1 cellular context compared by ENCODE assay signal in the genomic region with DNA sequence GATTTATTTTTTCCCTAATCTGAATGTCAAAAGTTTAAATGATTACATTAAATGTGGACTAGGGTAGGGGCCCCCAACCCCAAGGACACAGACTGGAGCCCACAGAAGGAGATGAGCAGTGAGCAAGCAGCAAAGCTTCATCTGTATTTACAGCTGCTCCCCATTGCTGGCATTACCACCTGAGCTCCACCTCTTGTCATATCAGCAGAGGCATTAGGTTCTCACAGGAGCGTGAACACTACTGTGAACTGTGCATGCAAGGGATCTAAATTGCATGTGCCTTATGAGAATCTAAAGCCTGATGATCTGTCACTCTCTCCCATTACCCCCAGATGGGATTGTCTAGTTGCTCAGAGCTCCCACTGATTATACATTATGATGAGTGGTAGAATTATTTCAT.
TF ChIP-seq lines count a peak whose summit lies in the region.

No MANE protein-coding gene starts in this region.

TF ChIP-seq in K562, 482 proteins besides CTCF, POLR2A, EP300 and RAD21:
- TF ChIP-seq MAFF (IDR thresholded peaks at IDR 0.05; ENCODE audit: low read length) (no peak), MGA (IDR thresholded peaks at IDR 0.05) (0 out of 2 replicates have a peak, but pooled peaks have one; percentile 25)
